ENCODE assay signal across 1 cellular context in the genomic region with DNA sequence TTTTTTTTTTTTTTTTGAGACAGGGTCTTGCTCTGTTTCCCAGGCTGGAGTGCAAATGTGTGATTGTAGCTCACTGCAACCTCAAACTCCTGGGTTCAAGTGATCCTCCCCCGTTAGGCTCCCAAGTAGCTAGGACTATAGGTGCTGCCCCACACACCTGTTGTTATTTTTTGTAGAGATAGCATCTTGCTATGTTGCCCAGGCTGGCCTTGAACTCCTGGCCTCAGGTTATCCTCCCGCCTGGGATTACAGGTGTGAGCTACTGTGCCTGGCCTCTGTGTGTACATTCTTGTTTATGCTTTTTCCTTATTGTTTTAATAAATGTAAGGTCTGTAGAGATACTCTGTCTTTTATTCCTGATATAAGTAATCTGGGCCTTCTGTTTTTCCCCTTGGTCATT.
TF ChIP-seq lines count a peak whose summit lies in the region.

No MANE protein-coding gene starts in this region.

TF ChIP-seq in HepG2, 621 proteins besides CTCF, POLR2A, EP300 and RAD21 (continued from another document):
- TF ChIP-seq, protein P1, sequence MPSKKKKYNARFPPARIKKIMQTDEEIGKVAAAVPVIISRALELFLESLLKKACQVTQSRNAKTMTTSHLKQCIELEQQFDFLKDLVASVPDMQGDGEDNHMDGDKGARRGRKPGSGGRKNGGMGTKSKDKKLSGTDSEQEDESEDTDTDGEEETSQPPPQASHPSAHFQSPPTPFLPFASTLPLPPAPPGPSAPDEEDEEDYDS (CRISPR knock-in tag; IDR thresholded peaks at IDR 0.05): no peak
- TF ChIP-seq, protein P2, sequence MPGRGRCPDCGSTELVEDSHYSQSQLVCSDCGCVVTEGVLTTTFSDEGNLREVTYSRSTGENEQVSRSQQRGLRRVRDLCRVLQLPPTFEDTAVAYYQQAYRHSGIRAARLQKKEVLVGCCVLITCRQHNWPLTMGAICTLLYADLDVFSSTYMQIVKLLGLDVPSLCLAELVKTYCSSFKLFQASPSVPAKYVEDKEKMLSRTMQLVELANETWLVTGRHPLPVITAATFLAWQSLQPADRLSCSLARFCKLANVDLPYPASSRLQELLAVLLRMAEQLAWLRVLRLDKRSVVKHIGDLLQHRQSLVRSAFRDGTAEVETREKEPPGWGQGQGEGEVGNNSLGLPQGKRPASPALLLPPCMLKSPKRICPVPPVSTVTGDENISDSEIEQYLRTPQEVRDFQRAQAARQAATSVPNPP (CRISPR knock-in tag; IDR thresholded peaks at IDR 0.05): no peak
- TF ChIP-seq, protein P3, sequence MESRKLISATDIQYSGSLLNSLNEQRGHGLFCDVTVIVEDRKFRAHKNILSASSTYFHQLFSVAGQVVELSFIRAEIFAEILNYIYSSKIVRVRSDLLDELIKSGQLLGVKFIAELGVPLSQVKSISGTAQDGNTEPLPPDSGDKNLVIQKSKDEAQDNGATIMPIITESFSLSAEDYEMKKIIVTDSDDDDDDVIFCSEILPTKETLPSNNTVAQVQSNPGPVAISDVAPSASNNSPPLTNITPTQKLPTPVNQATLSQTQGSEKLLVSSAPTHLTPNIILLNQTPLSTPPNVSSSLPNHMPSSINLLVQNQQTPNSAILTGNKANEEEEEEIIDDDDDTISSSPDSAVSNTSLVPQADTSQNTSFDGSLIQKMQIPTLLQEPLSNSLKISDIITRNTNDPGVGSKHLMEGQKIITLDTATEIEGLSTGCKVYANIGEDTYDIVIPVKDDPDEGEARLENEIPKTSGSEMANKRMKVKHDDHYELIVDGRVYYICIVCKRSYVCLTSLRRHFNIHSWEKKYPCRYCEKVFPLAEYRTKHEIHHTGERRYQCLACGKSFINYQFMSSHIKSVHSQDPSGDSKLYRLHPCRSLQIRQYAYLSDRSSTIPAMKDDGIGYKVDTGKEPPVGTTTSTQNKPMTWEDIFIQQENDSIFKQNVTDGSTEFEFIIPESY (CRISPR knock-in tag; IDR thresholded peaks at IDR 0.05): peak; percentile 62
- TF ChIP-seq SOX6 (IDR thresholded peaks at IDR 0.05) (no peak), SOX6 (CRISPR knock-in tag; IDR thresholded peaks at IDR 0.05) (0 out of 2 replicates have a peak, but pooled peaks have one; percentile 25), ZNF562 (CRISPR knock-in tag; IDR thresholded peaks at IDR 0.05; ENCODE audit: borderline replicate concordance) (no peak)
